1 cellular context compared by ENCODE assay signal in genomic region chr20:10171864-10172751, GRCh38.
TF ChIP-seq lines count a peak whose summit lies in the region.

No MANE protein-coding gene starts in this region.

TF ChIP-seq in GM23338, 12 proteins besides CTCF, POLR2A, EP300 and RAD21 (continued from another document):
- TF ChIP-seq ZNF462 (CRISPR knock-in tag; IDR thresholded peaks at IDR 0.05) (no peak), EZH2 (IDR thresholded peaks at IDR 0.05; ENCODE audit: low read depth, unreplicated experiment) (no peak), STAT1 (IDR thresholded peaks at IDR 0.05; ENCODE audit: unreplicated experiment) (no peak), JUNB (IDR thresholded peaks at IDR 0.05; ENCODE audit: unreplicated experiment) (no peak), EZH2phosphoT487 (IDR thresholded peaks at IDR 0.05; ENCODE audit: unreplicated experiment) (no peak), ZNF331 (CRISPR knock-in tag; IDR thresholded peaks at IDR 0.05; ENCODE audit: low read depth) (no peak)
TF ChIP-seq in GM23338: peak in this region for 3.
